In genomic region chr5:116473706-116474105, GRCh38 we compare ENCODE assay signal across 15 cellular contexts.
DNase-seq lines count a peak whose midpoint lies in the region; ATAC-seq and TF ChIP-seq lines count a peak whose summit lies in the region.
"Had no signal": no experiment of that assay in that cellular context is flagged by ENCODE, and none has a peak within 500 bp of the region (broad histone marks: within the 10 kb centered on the region; RNA-seq: fewer than 3 reads in every experiment).

No MANE protein-coding gene starts in this region.

- peaks cover 88% of the 10 kb centered on the region for H3K36me3 ChIP-seq in GM23338 (ENCODE audit: insufficient read depth)

- no peaks in the 10 kb centered on the region for H3K9me2 ChIP-seq in GM23338 (ENCODE audit: insufficient read depth)

- no peak overlapping the region for H2AFZ ChIP-seq in GM23338

- no peak for DNase-seq in GM23338 (ENCODE audit: low spot score)
- DNase-seq in renal cortical epithelial cell (ENCODE audit: low read depth) = peak; percentile 77
- DNase-seq in middle frontal gyrus (ENCODE audit: extremely low spot score, low spot score) = no peak
- no peak for DNase-seq in activated naive CD8-positive, alpha-beta T cell treated with anti-CD3 and anti-CD28 coated beads for 36 hours
- DNase-seq: C1 segment of cervical spinal cord; CD4-positive, alpha-beta memory T cell; COR-L47; DMS79; EL; GDM1; H7; HCEC 1CT had no signal

- H3K9me3 Mint-ChIP-seq in GM23338 (no peaks in the 10 kb centered on the region), nephron (peaks cover 17% of the 10 kb centered on the region)
- H3K9me3 Mint-ChIP-seq in activated naive CD8-positive, alpha-beta T cell treated with anti-CD3 and anti-CD28 coated beads for 36 hours = peaks cover 16% of the 10 kb centered on the region

- H3F3A ChIP-seq in GM23338 (replicated peaks; ENCODE audit: low read depth) = peaks cover 14% of the 10 kb centered on the region

- H3K4me3 ChIP-seq in GM23338 = no peak overlapping the region
- H3K4me3 ChIP-seq: GM12878 had no signal

- H3K27me3 Mint-ChIP-seq in GM23338 (ENCODE audit: insufficient read depth, low read depth, poor library complexity) (peaks cover 4% of the 10 kb centered on the region), nephron (ENCODE audit: low read depth) (no peaks in the 10 kb centered on the region)
- H3K27me3 Mint-ChIP-seq in activated naive CD8-positive, alpha-beta T cell treated with anti-CD3 and anti-CD28 coated beads for 36 hours = no peaks in the 10 kb centered on the region
- H3K27me3 Mint-ChIP-seq: CD4-positive, alpha-beta memory T cell had no signal

- no peaks in the 10 kb centered on the region for H3K27me3 ChIP-seq in GM23338 (ENCODE audit: insufficient read depth)

- no peak overlapping the region for H3K4me2 ChIP-seq in GM23338

- TF ChIP-seq CTCF in GM23338 (conservative IDR thresholded peaks at IDR 0.05; ENCODE audit: low read depth in 2 of 2) (no peak), nephron (IDR thresholded peaks at IDR 0.05; ENCODE audit: unreplicated experiment in 3 of 3) (no peak)

- no peaks in the 10 kb centered on the region for H3K4me1 Mint-ChIP-seq in GM23338
- peaks cover 6% of the 10 kb centered on the region for H3K4me1 Mint-ChIP-seq in nephron
- no peaks in the 10 kb centered on the region for H3K4me1 Mint-ChIP-seq in activated naive CD8-positive, alpha-beta T cell treated with anti-CD3 and anti-CD28 coated beads for 36 hours
- H3K4me1 Mint-ChIP-seq: CD4-positive, alpha-beta memory T cell had no signal

- H3K36me3 Mint-ChIP-seq in GM23338 (ENCODE audit: low read depth) = peaks cover 97% of the 10 kb centered on the region
- H3K36me3 Mint-ChIP-seq in nephron (ENCODE audit: low read depth) = peaks cover 96% of the 10 kb centered on the region
- H3K36me3 Mint-ChIP-seq in activated naive CD8-positive, alpha-beta T cell treated with anti-CD3 and anti-CD28 coated beads for 36 hours = peaks cover 28% of the 10 kb centered on the region

- H3K27ac ChIP-seq in GM23338 (ENCODE audit: low read depth) = no peak overlapping the region

- 0 out of 2 replicates have a peak, but pooled peaks cover 5% of the 10 kb centered on the region for H3K79me2 ChIP-seq in GM23338 (replicated peaks; ENCODE audit: insufficient read depth)

- ATAC-seq in GM23338 (peak; percentile 54), HG02852 (IDR thresholded peaks at IDR 0.05; ENCODE audit: unreplicated experiment) (no peak)
- ATAC-seq: GM12878 had no signal

- H4K20me1 ChIP-seq in GM23338 (replicated peaks; ENCODE audit: insufficient read depth) = peaks cover 38% of the 10 kb centered on the region; the same call in 1 of the 2 replicates

- H3K27ac Mint-ChIP-seq in GM23338 (no peak overlapping the region), nephron (peak overlapping the region; percentile 55 to 84 (median 67))
- H3K27ac Mint-ChIP-seq in activated naive CD8-positive, alpha-beta T cell treated with anti-CD3 and anti-CD28 coated beads for 36 hours = no peak overlapping the region
- H3K27ac Mint-ChIP-seq: CD4-positive, alpha-beta memory T cell had no signal

- H3K4me3 Mint-ChIP-seq in GM23338 (no peak overlapping the region), nephron (no peak overlapping the region)
- no peak overlapping the region for H3K4me3 Mint-ChIP-seq in activated naive CD8-positive, alpha-beta T cell treated with anti-CD3 and anti-CD28 coated beads for 36 hours
- H3K4me3 Mint-ChIP-seq: CD4-positive, alpha-beta memory T cell had no signal

- H3K4me1 ChIP-seq in GM23338 (ENCODE audit: insufficient read depth) = no peaks in the 10 kb centered on the region

TF ChIP-seq in GM23338, 12 proteins besides CTCF, POLR2A, EP300 and RAD21:
- TF ChIP-seq ZNF114 (CRISPR knock-in tag; IDR thresholded peaks at IDR 0.05) = no peak
- no peak for TF ChIP-seq NANOG (IDR thresholded peaks at IDR 0.05; ENCODE audit: borderline replicate concordance)
- no peak for TF ChIP-seq JUNB (IDR thresholded peaks at IDR 0.05; ENCODE audit: unreplicated experiment)
- peak; percentile 8; the same call in 1 of the 2 replicates for TF ChIP-seq POLR2AphosphoS5 (IDR thresholded peaks at IDR 0.05; ENCODE audit: low read depth)

Comparison
In these comparisons a context has a peak if more than half of its experiments do, and no peak if none do; other contexts are left out.
1. H3K27ac Mint-ChIP-seq: peak in nephron (3 of 3); none in GM23338 (single experiment) and activated naive CD8-positive, alpha-beta T cell treated with anti-CD3 and anti-CD28 coated beads for 36 hours (single experiment).